In the genomic region with DNA sequence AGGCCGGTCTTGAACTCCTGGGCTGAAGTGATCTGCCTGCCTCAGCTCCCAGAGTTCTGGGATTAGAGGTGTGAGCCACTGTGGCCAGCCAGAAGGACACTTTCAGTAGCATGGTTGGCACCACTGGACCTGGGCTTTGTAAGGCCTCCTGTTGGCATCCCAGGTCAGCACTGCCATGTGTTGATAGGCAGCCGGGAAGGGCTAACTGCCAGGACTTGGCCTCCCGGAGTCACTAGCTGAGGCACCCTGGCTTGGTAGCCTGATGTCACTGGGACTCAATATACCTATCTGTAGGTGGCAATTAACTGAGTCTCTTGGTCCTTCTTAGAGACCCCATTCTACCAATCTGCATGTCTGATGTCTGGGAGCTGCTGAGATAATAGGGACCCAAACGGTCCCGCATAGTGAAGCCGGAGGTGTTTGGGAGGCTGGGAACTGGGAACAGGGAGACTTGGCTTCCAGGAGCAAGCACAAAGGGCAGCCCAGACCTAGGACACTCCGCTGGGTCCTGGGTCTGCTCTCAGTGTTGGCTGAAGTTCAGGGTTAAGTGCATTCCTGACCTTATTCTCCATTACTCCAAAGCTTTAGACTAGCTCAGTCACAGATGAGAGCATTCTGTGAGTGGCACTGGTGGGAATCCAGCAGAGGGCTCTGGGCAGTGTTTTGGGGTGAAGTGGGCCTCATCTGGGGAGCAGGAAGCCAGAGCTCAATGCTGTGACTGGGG, we compare ENCODE assay signal across 18 cellular contexts. TPM values are rescaled to one million over a fixed set of nuclear protein-coding genes. Genes with fewer than 3 reads are reported as not detected.
DNase-seq lines count a peak whose midpoint lies in the region; ATAC-seq and TF ChIP-seq lines count a peak whose summit lies in the region.
"Had no signal": no experiment of that assay in that cellular context is flagged by ENCODE, and none has a peak within 500 bp of the region (broad histone marks: within the 10 kb centered on the region; RNA-seq: fewer than 3 reads in every experiment).

No MANE protein-coding gene starts in this region.

- no peaks in the 10 kb centered on the region for H3K27me3 ChIP-seq in GM23338 (ENCODE audit: insufficient read depth)
- H3K27me3 ChIP-seq in body of pancreas = no peaks in the 10 kb centered on the region
- H3K27me3 ChIP-seq: BLaER1, hepatocyte, tibial artery had no signal

- TF ChIP-seq POLR2A in body of pancreas (IDR thresholded peaks at IDR 0.05) = no peak

- H3K27me3 Mint-ChIP-seq in activated CD4-positive, alpha-beta T cell treated with anti-CD3 and anti-CD28 coated beads for 36 hours = no peaks in the 10 kb centered on the region
- H3K27me3 Mint-ChIP-seq in GM23338 (ENCODE audit: insufficient read depth, low read depth, poor library complexity) = peaks cover 10% of the 10 kb centered on the region
- no peaks in the 10 kb centered on the region for H3K27me3 Mint-ChIP-seq in activated T-helper 17 cell treated with anti-CD3 and anti-CD28 coated beads, Interleukin-2, amount 50 U/mL, for 72 hours
- no peaks in the 10 kb centered on the region for H3K27me3 Mint-ChIP-seq in naive B cell

- no peaks in the 10 kb centered on the region for H3K9me3 ChIP-seq in body of pancreas
- H3K9me3 ChIP-seq: BLaER1, prostate gland, tibial artery had no signal

- H3K4me2 ChIP-seq in GM23338 = peak overlapping the region; percentile 63
- H3K4me2 ChIP-seq: hepatocyte had no signal

- no peak overlapping the region for H3K4me3 ChIP-seq in GM23338
- no peak overlapping the region for H3K4me3 ChIP-seq in body of pancreas
- H3K4me3 ChIP-seq: BLaER1, hepatocyte, prostate gland, tibial artery had no signal

- peak overlapping the region; percentile 67 for H3K27ac Mint-ChIP-seq in activated CD4-positive, alpha-beta T cell treated with anti-CD3 and anti-CD28 coated beads for 36 hours
- H3K27ac Mint-ChIP-seq in GM23338 (peak overlapping the region; percentile 38), naive B cell (peak overlapping the region in 4 of 6 donors; percentile 70 to 96 (median 90))
- H3K27ac Mint-ChIP-seq in activated T-helper 17 cell treated with anti-CD3 and anti-CD28 coated beads, Interleukin-2, amount 50 U/mL, for 72 hours = peak overlapping the region; percentile 66

- no peaks in the 10 kb centered on the region for H3K9me2 ChIP-seq in GM23338 (ENCODE audit: insufficient read depth)

- intact Hi-C loops in activated CD4-positive, alpha-beta T cell treated with anti-CD3 and anti-CD28 coated beads for 36 hours (cut with DNase I, micrococcal nuclease) = loop anchor here in 1 of 2 experiments (5.0 kb wide), 5 partner anchors 232 to 1433 kb away; partner anchors contain the start of genes BCCIP, EDRF1, FAM53B and FANK1
- intact Hi-C loops in body of pancreas (cut with DNase I) = no loop called here

- no peaks in the 10 kb centered on the region for H3K9me3 Mint-ChIP-seq in activated CD4-positive, alpha-beta T cell treated with anti-CD3 and anti-CD28 coated beads for 36 hours (ENCODE audit: low read depth)
- H3K9me3 Mint-ChIP-seq in GM23338 (no peaks in the 10 kb centered on the region), naive B cell (no peaks in the 10 kb centered on the region)
- peaks cover 4% of the 10 kb centered on the region for H3K9me3 Mint-ChIP-seq in activated T-helper 17 cell treated with anti-CD3 and anti-CD28 coated beads, Interleukin-2, amount 50 U/mL, for 72 hours
- H3K9me3 Mint-ChIP-seq: natural killer cell treated with Interleukin-12 subunit alpha and Interleukin-12 subunit beta and Interleukin-15 and Interleukin-18, amount 100 ng/mL, for 72 hours had no signal

- H3K4me1 ChIP-seq in GM23338 (ENCODE audit: insufficient read depth) = peaks cover 60% of the 10 kb centered on the region
- H3K4me1 ChIP-seq in body of pancreas = no peaks in the 10 kb centered on the region

- WGBS in body of pancreas, 2 donors = 80 to 91% methylated on average over 1 to 7 of the region's 7 CpGs

- no peak for ATAC-seq in activated CD4-positive, alpha-beta T cell treated with anti-CD3 and anti-CD28 coated beads for 36 hours
- no peak for ATAC-seq in GM23338
- ATAC-seq in activated T-helper 17 cell treated with anti-CD3 and anti-CD28 coated beads, Interleukin-2, amount 50 U/mL, for 72 hours (replicated peaks) = no peak
- no peak for ATAC-seq in naive B cell (ENCODE audit: low read depth in 2 of 2)
- no peak for ATAC-seq in body of pancreas
- ATAC-seq: natural killer cell treated with Interleukin-12 subunit alpha and Interleukin-12 subunit beta and Interleukin-15 and Interleukin-18, amount 100 ng/mL, for 72 hours had no signal

- H3F3A ChIP-seq in GM23338 (replicated peaks; ENCODE audit: low read depth) = peaks cover 22% of the 10 kb centered on the region

- peaks cover 25% of the 10 kb centered on the region for H3K4me1 Mint-ChIP-seq in activated CD4-positive, alpha-beta T cell treated with anti-CD3 and anti-CD28 coated beads for 36 hours
- H3K4me1 Mint-ChIP-seq in GM23338 = peaks cover 56% of the 10 kb centered on the region
- peaks cover 26% of the 10 kb centered on the region for H3K4me1 Mint-ChIP-seq in activated T-helper 17 cell treated with anti-CD3 and anti-CD28 coated beads, Interleukin-2, amount 50 U/mL, for 72 hours
- H3K4me1 Mint-ChIP-seq in naive B cell = peaks cover 27 to 42% (median 29%) of the 10 kb centered on the region in 3 donors

- POLR2A ChIA-PET in activated CD4-positive, alpha-beta T cell treated with anti-CD3 and anti-CD28 coated beads for 36 hours (lab: Charles Lee) = no interaction called here

- H3K36me3 ChIP-seq in GM23338 (ENCODE audit: insufficient read depth) = peaks cover 4% of the 10 kb centered on the region; the same call in 1 of the 2 replicates
- H3K36me3 ChIP-seq in body of pancreas (replicated peaks in 1 of 2; ENCODE audit: insufficient read depth in 1 of 2, low read depth in 2 of 2) = no peaks in the 10 kb centered on the region
- H3K36me3 ChIP-seq: BLaER1, prostate gland, tibial artery had no signal

- 0 out of 2 replicates have a peak overlapping the region, but pooled peaks have one; percentile 26 for H3K27ac ChIP-seq in GM23338 (ENCODE audit: low read depth)
- H3K27ac ChIP-seq in body of pancreas = no peak overlapping the region
- H3K27ac ChIP-seq: BLaER1, hepatocyte, prostate gland, tibial artery had no signal

- CTCF ChIA-PET in activated CD4-positive, alpha-beta T cell treated with anti-CD3 and anti-CD28 coated beads for 36 hours (lab: Charles Lee) = interaction anchor here (0.6 to 1.5 kb wide), 2 partner anchors 15 to 500 kb away, joined by 3 to 5 read pairs; partner anchors contain the start of gene NKX1-2

- no peak for DNase-seq in activated CD4-positive, alpha-beta T cell treated with anti-CD3 and anti-CD28 coated beads for 36 hours
- DNase-seq in activated CD4-positive, alpha-beta T cell treated with anti-CD3 and anti-CD28 coated beads, Interleukin-2, amount 50 U/mL, for 48 hours = no peak
- DNase-seq in GM23338 (ENCODE audit: low spot score) = no peak
- no peak for DNase-seq in naive B cell
- no peak for DNase-seq in NCI-H128 (lab: John Stamatoyannopoulos, UW; ENCODE audit: unreplicated experiment)
- no peak for DNase-seq in NCI-H1417 treated with DMSO at 0.1 percent for 48 hours (lab: John Stamatoyannopoulos, UW)
- no peak for DNase-seq in body of pancreas
- DNase-seq: activated effector memory CD4-positive, alpha-beta T cell treated with anti-CD3 and anti-CD28 coated beads, Interleukin-2, amount 50 U/mL, for 16 hours; cortex of kidney; islet precursor cell; NCI-H146; stimulated activated CD4-positive, alpha-beta T cell treated with anti-CD3 and anti-CD28 coated beads, Interleukin-12 subunit alpha, Interleukin-12 subunit beta, amount 100 ng/mL, for 4 hours; tibial artery had no signal

- peaks cover 36% of the 10 kb centered on the region for H3K79me2 ChIP-seq in GM23338 (replicated peaks; ENCODE audit: insufficient read depth)

- no peaks in the 10 kb centered on the region for H4K20me1 ChIP-seq in GM23338 (replicated peaks; ENCODE audit: insufficient read depth)
- H4K20me1 ChIP-seq: BLaER1 had no signal

- H3K36me3 Mint-ChIP-seq in activated CD4-positive, alpha-beta T cell treated with anti-CD3 and anti-CD28 coated beads for 36 hours (ENCODE audit: low read depth) = peaks cover 1% of the 10 kb centered on the region
- peaks cover 15% of the 10 kb centered on the region for H3K36me3 Mint-ChIP-seq in GM23338 (ENCODE audit: low read depth)
- H3K36me3 Mint-ChIP-seq in activated T-helper 17 cell treated with anti-CD3 and anti-CD28 coated beads, Interleukin-2, amount 50 U/mL, for 72 hours (ENCODE audit: low read depth) = no peaks in the 10 kb centered on the region
- peaks cover 0 to 1% of the 10 kb centered on the region in 2 donors for H3K36me3 Mint-ChIP-seq in naive B cell
- H3K36me3 Mint-ChIP-seq: natural killer cell treated with Interleukin-12 subunit alpha and Interleukin-12 subunit beta and Interleukin-15 and Interleukin-18, amount 100 ng/mL, for 72 hours had no signal

- H2AFZ ChIP-seq in GM23338 = no peak overlapping the region
- H2AFZ ChIP-seq: hepatocyte had no signal

- TF ChIP-seq CTCF in GM23338 (conservative IDR thresholded peaks at IDR 0.05; ENCODE audit: low read depth in 2 of 2) (no peak), body of pancreas (IDR thresholded peaks at IDR 0.05) (no peak)

- no peak overlapping the region for H3K4me3 Mint-ChIP-seq in activated CD4-positive, alpha-beta T cell treated with anti-CD3 and anti-CD28 coated beads for 36 hours
- peak overlapping the region; percentile 5; the same call in 1 of the 3 replicates for H3K4me3 Mint-ChIP-seq in GM23338
- peak overlapping the region; percentile 60 for H3K4me3 Mint-ChIP-seq in activated T-helper 17 cell treated with anti-CD3 and anti-CD28 coated beads, Interleukin-2, amount 50 U/mL, for 72 hours
- peak overlapping the region in 7 of 8 donors; percentile 25 to 86 (median 63) for H3K4me3 Mint-ChIP-seq in naive B cell

RNA-seq across cellular contexts. Expression of gene LHPP, which starts 2.6 kb away (rescaled TPM):
- 10 to 100 TPM; 11.5 to 14.0 TPM for total RNA-seq in activated CD4-positive, alpha-beta T cell treated with anti-CD3 and anti-CD28 coated beads for 36 hours
- total RNA-seq in GM23338 (2014; rRNA removed; shearing (Covaris generic)) = 34.1 and 40.2 TPM in 2 replicates
- polyA plus RNA-seq in GM23338 (2016; fragmentation: Nextera tagmentation; extraction: Ambion mirVana) (25.5 and 27.4 TPM in 2 replicates), naive B cell (ENCODE audit: low read depth in 6 of 6) (10 to 100 TPM; 30.5 to 89.2 (median 55.6) TPM)
- total RNA-seq in activated T-helper 17 cell treated with anti-CD3 and anti-CD28 coated beads, Interleukin-2, amount 50 U/mL, for 72 hours = 10 to 100 TPM in 1 of 2 donors, 1 to 10 TPM in 1; 7.4 to 10.6 TPM
- 1 to 10 TPM; 4.9 to 9.9 TPM for total RNA-seq in body of pancreas

RNA-seq across cellular contexts. Expression of gene NKX1-2, which starts 14.4 kb away (rescaled TPM):
- not detected for total RNA-seq in activated CD4-positive, alpha-beta T cell treated with anti-CD3 and anti-CD28 coated beads for 36 hours
- 37.0 and 39.4 TPM in 2 replicates for total RNA-seq in GM23338 (2014; rRNA removed; shearing (Covaris generic))
- polyA plus RNA-seq in GM23338 (2016; fragmentation: Nextera tagmentation; extraction: Ambion mirVana) (9.4 and 9.8 TPM in 2 replicates), naive B cell (ENCODE audit: low read depth in 6 of 6) (not detected)
- not detected for total RNA-seq in activated T-helper 17 cell treated with anti-CD3 and anti-CD28 coated beads, Interleukin-2, amount 50 U/mL, for 72 hours
- total RNA-seq in body of pancreas = not detected
- total RNA-seq: natural killer cell treated with Interleukin-12 subunit alpha and Interleukin-12 subunit beta and Interleukin-15 and Interleukin-18, amount 100 ng/mL, for 72 hours had no signal

RNA-seq across cellular contexts. Expression of gene OAT, which starts 45.5 kb away (rescaled TPM):
- total RNA-seq in activated CD4-positive, alpha-beta T cell treated with anti-CD3 and anti-CD28 coated beads for 36 hours = 10 to 100 TPM; 36.5 to 39.6 TPM
- total RNA-seq in GM23338 (2014; rRNA removed; shearing (Covaris generic)) = 139 and 158 TPM in 2 replicates
- polyA plus RNA-seq in GM23338 (2016; fragmentation: Nextera tagmentation; extraction: Ambion mirVana) (131 and 136 TPM in 2 replicates), naive B cell (ENCODE audit: low read depth in 6 of 6) (10 to 100 TPM; 44.1 to 93.7 (median 54.1) TPM)
- total RNA-seq in activated T-helper 17 cell treated with anti-CD3 and anti-CD28 coated beads, Interleukin-2, amount 50 U/mL, for 72 hours = 10 to 100 TPM; 21.0 to 35.6 TPM
- 10 to 100 TPM; 22.8 to 40.9 TPM for total RNA-seq in body of pancreas

Comparison
In these comparisons a context has a peak if more than half of its experiments do, and no peak if none do; other contexts are left out.
1. H3K27ac Mint-ChIP-seq: peak in every context shown above with its lines; median percentile 90 in naive B cell; 67 in activated CD4-positive, alpha-beta T cell treated with anti-CD3 and anti-CD28 coated beads for 36 hours; 66 in activated T-helper 17 cell treated with anti-CD3 and anti-CD28 coated beads, Interleukin-2, amount 50 U/mL, for 72 hours; 38 in GM23338.
2. RNA of gene NKX1-2, which starts 14.4 kb away (total RNA-seq): 37.0 to 39.4 TPM in GM23338; not detected in activated CD4-positive, alpha-beta T cell treated with anti-CD3 and anti-CD28 coated beads for 36 hours, not detected in activated T-helper 17 cell treated with anti-CD3 and anti-CD28 coated beads, Interleukin-2, amount 50 U/mL, for 72 hours and not detected in body of pancreas; every median in the first group is over 10 times any median in the second.